1 cellular context compared by ENCODE assay signal in the genomic region with DNA sequence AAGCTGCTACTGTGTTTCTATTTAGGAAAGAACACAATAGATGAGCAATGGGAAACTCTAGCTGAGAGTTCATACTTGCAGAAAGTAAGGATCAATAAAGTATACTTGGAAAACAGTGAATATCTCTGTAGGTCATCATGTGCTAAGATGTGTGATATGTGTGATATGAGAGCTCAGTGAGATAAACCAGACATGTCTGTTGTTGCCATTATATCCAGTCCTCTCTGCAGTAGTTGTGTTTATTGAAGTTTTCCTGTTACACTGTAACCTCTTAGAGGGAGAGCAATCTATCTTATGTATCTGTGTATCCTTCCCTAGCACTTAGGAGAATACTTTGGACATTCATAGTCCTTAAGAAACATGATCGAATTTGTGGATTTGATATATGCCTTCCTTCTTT.
TF ChIP-seq lines count a peak whose summit lies in the region.

No MANE protein-coding gene starts in this region.

TF ChIP-seq in SK-N-SH, 30 proteins besides CTCF, POLR2A, EP300 and RAD21 (continued from another document):
- TF ChIP-seq, protein P1, sequence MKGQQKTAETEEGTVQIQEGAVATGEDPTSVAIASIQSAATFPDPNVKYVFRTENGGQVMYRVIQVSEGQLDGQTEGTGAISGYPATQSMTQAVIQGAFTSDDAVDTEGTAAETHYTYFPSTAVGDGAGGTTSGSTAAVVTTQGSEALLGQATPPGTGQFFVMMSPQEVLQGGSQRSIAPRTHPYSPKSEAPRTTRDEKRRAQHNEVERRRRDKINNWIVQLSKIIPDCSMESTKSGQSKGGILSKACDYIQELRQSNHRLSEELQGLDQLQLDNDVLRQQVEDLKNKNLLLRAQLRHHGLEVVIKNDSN (IDR thresholded peaks at IDR 0.05; ENCODE audit: borderline replicate concordance, low read depth), result no peak
- no peak for TF ChIP-seq MEF2A (IDR thresholded peaks at IDR 0.05; ENCODE audit: borderline replicate concordance, low read depth)
- no peak for TF ChIP-seq EZH2phosphoT487 (IDR thresholded peaks at IDR 0.05; ENCODE audit: borderline replicate concordance, low read depth)
- TF ChIP-seq RXRA (IDR thresholded peaks at IDR 0.05; ENCODE audit: borderline replicate concordance, low read depth), result no peak
- no peak for TF ChIP-seq FOXJ3 (CRISPR knock-in tag; IDR thresholded peaks at IDR 0.05)
- TF ChIP-seq RFX5 (IDR thresholded peaks at IDR 0.05; ENCODE audit: low read length), result no peak
- no peak for TF ChIP-seq POLR2AphosphoS5 (IDR thresholded peaks at IDR 0.05; ENCODE audit: low read depth, low read length)
- TF ChIP-seq, protein P2, sequence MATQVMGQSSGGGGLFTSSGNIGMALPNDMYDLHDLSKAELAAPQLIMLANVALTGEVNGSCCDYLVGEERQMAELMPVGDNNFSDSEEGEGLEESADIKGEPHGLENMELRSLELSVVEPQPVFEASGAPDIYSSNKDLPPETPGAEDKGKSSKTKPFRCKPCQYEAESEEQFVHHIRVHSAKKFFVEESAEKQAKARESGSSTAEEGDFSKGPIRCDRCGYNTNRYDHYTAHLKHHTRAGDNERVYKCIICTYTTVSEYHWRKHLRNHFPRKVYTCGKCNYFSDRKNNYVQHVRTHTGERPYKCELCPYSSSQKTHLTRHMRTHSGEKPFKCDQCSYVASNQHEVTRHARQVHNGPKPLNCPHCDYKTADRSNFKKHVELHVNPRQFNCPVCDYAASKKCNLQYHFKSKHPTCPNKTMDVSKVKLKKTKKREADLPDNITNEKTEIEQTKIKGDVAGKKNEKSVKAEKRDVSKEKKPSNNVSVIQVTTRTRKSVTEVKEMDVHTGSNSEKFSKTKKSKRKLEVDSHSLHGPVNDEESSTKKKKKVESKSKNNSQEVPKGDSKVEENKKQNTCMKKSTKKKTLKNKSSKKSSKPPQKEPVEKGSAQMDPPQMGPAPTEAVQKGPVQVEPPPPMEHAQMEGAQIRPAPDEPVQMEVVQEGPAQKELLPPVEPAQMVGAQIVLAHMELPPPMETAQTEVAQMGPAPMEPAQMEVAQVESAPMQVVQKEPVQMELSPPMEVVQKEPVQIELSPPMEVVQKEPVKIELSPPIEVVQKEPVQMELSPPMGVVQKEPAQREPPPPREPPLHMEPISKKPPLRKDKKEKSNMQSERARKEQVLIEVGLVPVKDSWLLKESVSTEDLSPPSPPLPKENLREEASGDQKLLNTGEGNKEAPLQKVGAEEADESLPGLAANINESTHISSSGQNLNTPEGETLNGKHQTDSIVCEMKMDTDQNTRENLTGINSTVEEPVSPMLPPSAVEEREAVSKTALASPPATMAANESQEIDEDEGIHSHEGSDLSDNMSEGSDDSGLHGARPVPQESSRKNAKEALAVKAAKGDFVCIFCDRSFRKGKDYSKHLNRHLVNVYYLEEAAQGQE (IDR thresholded peaks at IDR 0.05; ENCODE audit: low read depth, low read length), result no peak
- no peak for TF ChIP-seq NFIC (IDR thresholded peaks at IDR 0.05; ENCODE audit: borderline replicate concordance)
- TF ChIP-seq GATA2 (CRISPR knock-in tag; IDR thresholded peaks at IDR 0.05), result peak; percentile 73
- TF ChIP-seq RCOR1 (IDR thresholded peaks at IDR 0.05; ENCODE audit: low read length), result peak; percentile 53; the same call in 1 of the 2 replicates
- TF ChIP-seq SMC3 (IDR thresholded peaks at IDR 0.05; ENCODE audit: low read depth, low read length), result no peak
- peak; percentile 44 for TF ChIP-seq TCF12 (IDR thresholded peaks at IDR 0.05)
- no peak for TF ChIP-seq ZBTB33 (IDR thresholded peaks at IDR 0.05; ENCODE audit: borderline replicate concordance, low read depth)
- no peak for TF ChIP-seq GABPA (IDR thresholded peaks at IDR 0.05; ENCODE audit: low read depth)
